ENCODE assay signal across 8 cellular contexts in the genomic region with DNA sequence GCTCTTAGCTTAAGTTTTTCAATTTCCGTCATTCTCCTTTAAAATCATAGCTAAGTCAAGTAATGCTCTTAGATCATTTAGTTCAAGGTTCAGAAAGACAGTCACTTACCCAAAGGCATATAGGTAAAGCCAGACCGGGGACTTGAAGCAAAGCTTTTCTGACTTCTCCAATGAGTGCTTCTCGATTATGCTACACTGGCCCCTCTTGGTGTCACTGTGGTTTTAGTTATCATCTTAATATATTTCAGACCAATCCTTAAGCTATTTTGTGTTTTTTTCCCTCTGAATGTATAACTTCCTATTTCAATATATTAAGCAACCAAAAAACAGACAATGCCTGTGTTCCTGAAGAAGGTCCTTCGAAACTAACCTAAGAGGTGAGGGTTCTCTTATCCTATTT. TPM values are rescaled to one million over a fixed set of nuclear protein-coding genes. Genes with fewer than 3 reads are reported as not detected.
DNase-seq lines count a peak whose midpoint lies in the region; ATAC-seq and TF ChIP-seq lines count a peak whose summit lies in the region.

No MANE protein-coding gene starts in this region.

- H3K79me2 ChIP-seq in DND-41 (ENCODE audit: insufficient read depth, low read length) = no peaks in the 10 kb centered on the region

- no CpG with 5 or more reads among the region's 4 CpGs for WGBS in neuronal stem cell (ENCODE audit: extremely low coverage in 2 of 2, insufficient read length in 2 of 2, insufficient replicate concordance in 1 of 2), 2 donors

- H2AFZ ChIP-seq in DND-41 (ENCODE audit: low read depth, low read length) (no peak overlapping the region), neuronal stem cell (ENCODE audit: low read length) (no peak overlapping the region)

- ATAC-seq in DND-41 (ENCODE audit: insufficient read depth, low read depth) = no peak
- no peak for ATAC-seq in HG03565 (IDR thresholded peaks at IDR 0.05; ENCODE audit: unreplicated experiment)

- peaks cover 40 to 52% (median 46%) of the 10 kb centered on the region in 3 donors for H3K4me1 Mint-ChIP-seq in IgD-negative memory B cell

- H3K27me3 Mint-ChIP-seq in IgD-negative memory B cell = peaks cover 7% of the 10 kb centered on the region

- no peak overlapping the region for H2BK15ac ChIP-seq in neuronal stem cell (ENCODE audit: low read length)

- no peaks in the 10 kb centered on the region for H4K20me1 ChIP-seq in DND-41 (ENCODE audit: insufficient read depth, low read length)

- no peak overlapping the region for H3K14ac ChIP-seq in neuronal stem cell (ENCODE audit: low read length)

- H3K9me3 Mint-ChIP-seq in IgD-negative memory B cell = no peaks in the 10 kb centered on the region

- peaks cover 48% of the 10 kb centered on the region for H3K4me1 ChIP-seq in DND-41 (ENCODE audit: insufficient read depth, low read length)
- H3K4me1 ChIP-seq in adipocyte (ENCODE audit: control insufficient read depth, insufficient read depth, low read length) = peaks cover 26% of the 10 kb centered on the region
- H3K4me1 ChIP-seq in neuronal stem cell (ENCODE audit: control insufficient read depth in 2 of 2, insufficient read depth in 1 of 2, low read depth in 1 of 2, low read length in 2 of 2) = peaks cover 8 to 9% of the 10 kb centered on the region in 2 donors
- peaks cover 3 to 6% of the 10 kb centered on the region in 2 donors for H3K4me1 ChIP-seq in ascending aorta

- no peaks in the 10 kb centered on the region for H3K79me1 ChIP-seq in neuronal stem cell (ENCODE audit: low read depth, low read length)

- H2BK5ac ChIP-seq in neuronal stem cell (ENCODE audit: low read length) = no peak overlapping the region

- no peak overlapping the region for H2AK5ac ChIP-seq in neuronal stem cell (ENCODE audit: low read depth, low read length)

- no peak overlapping the region for H4K91ac ChIP-seq in neuronal stem cell (ENCODE audit: low read depth, low read length, poor library complexity)

- H3K27me3 ChIP-seq in DND-41 (ENCODE audit: insufficient read depth, low read length, poor library complexity) = no peaks in the 10 kb centered on the region
- no peaks in the 10 kb centered on the region for H3K27me3 ChIP-seq in adipocyte (replicated peaks; ENCODE audit: control insufficient read depth, insufficient read depth, low read length)
- peaks cover 0 to 54% (median 0%) of the 10 kb centered on the region in 3 experiments for H3K27me3 ChIP-seq in neuronal stem cell (ENCODE audit: control insufficient read depth in 3 of 3, insufficient read depth in 3 of 3, low read depth in 1 of 3, low read length in 3 of 3)
- no peaks in the 10 kb centered on the region for H3K27me3 ChIP-seq in ascending aorta

- no peak overlapping the region for H2BK12ac ChIP-seq in neuronal stem cell (ENCODE audit: low read length)

- no peak overlapping the region for H4K8ac ChIP-seq in neuronal stem cell (ENCODE audit: low read depth, low read length)

- H3K23ac ChIP-seq in neuronal stem cell (ENCODE audit: low read depth, low read length, poor library complexity) = no peak overlapping the region

- H3K36me3 ChIP-seq in DND-41 (ENCODE audit: insufficient read depth, low read length) = 0 out of 2 replicates have a peak, but pooled peaks cover 4% of the 10 kb centered on the region
- H3K36me3 ChIP-seq in adipocyte (ENCODE audit: control insufficient read depth, insufficient read depth, low read length, severe bottlenecking) = no peaks in the 10 kb centered on the region
- H3K36me3 ChIP-seq in neuronal stem cell (replicated peaks in 1 of 2; ENCODE audit: control insufficient read depth in 2 of 2, insufficient read depth in 2 of 2, low read length in 2 of 2) = no peaks in the 10 kb centered on the region
- no peaks in the 10 kb centered on the region for H3K36me3 ChIP-seq in ascending aorta

- H3K4me3 Mint-ChIP-seq in IgD-negative memory B cell = peak overlapping the region; percentile 62 to 89 (median 70)

- TF ChIP-seq CTCF in DND-41 (IDR thresholded peaks at IDR 0.05; ENCODE audit: borderline replicate concordance, extremely low read depth, low read length, poor library complexity, severe bottlenecking) (peak; percentile 43), ascending aorta (IDR thresholded peaks at IDR 0.05) (no peak)

- H3K4me3 ChIP-seq in DND-41 (ENCODE audit: low read depth in 1 of 2, low read length in 2 of 2) = no peak overlapping the region
- H3K4me3 ChIP-seq in adipocyte (ENCODE audit: low read length) = no peak overlapping the region
- no peak overlapping the region for H3K4me3 ChIP-seq in neuronal stem cell (ENCODE audit: low read length in 2 of 2)
- peak overlapping the region in 1 of 2 donors; percentile 17 for H3K4me3 ChIP-seq in ascending aorta

- H3K36me3 Mint-ChIP-seq in IgD-negative memory B cell = no peaks in the 10 kb centered on the region

- 0 out of 2 replicates have a peak overlapping the region, but pooled peaks have one; percentile 86 for H3K4me2 ChIP-seq in DND-41 (ENCODE audit: insufficient read depth, low read length)
- no peak overlapping the region for H3K4me2 ChIP-seq in neuronal stem cell (ENCODE audit: insufficient read depth, low read length, poor library complexity, severe bottlenecking)

- intact Hi-C loops in ascending aorta (cut with DNase I) = loop anchor here (5.0 to 10.0 kb wide), 2 partner anchors 98 to 605 kb away; no protein-coding TSS in a partner anchor

- no peak overlapping the region for H2BK120ac ChIP-seq in neuronal stem cell (ENCODE audit: low read depth, low read length)

- H3K27ac Mint-ChIP-seq in IgD-negative memory B cell = peak overlapping the region in 2 of 3 donors; percentile 15 to 59

- no peak overlapping the region for H3K18ac ChIP-seq in neuronal stem cell (ENCODE audit: low read length)

- DNase-seq in DND-41 = no peak
- peak; percentile 76 for DNase-seq in adipocyte (ENCODE audit: low read depth)
- peak; percentile 36 for DNase-seq in myocyte (ENCODE audit: low read depth)
- no peak for DNase-seq in neuronal stem cell (ENCODE audit: low spot score)
- DNase-seq in inferior parietal cortex (ENCODE audit: extremely low spot score) = no peak
- DNase-seq in ascending aorta (ENCODE audit: low spot score in 2 of 2) = no peak

- no peak overlapping the region for H3K9ac ChIP-seq in DND-41 (ENCODE audit: low read depth, low read length)
- no peak overlapping the region for H3K9ac ChIP-seq in adipocyte (ENCODE audit: low read length)
- no peak overlapping the region for H3K9ac ChIP-seq in neuronal stem cell (ENCODE audit: low read depth, low read length, poor library complexity)

- no peak overlapping the region for H3K4ac ChIP-seq in neuronal stem cell (ENCODE audit: low read length)

- H3K27ac ChIP-seq in DND-41 (ENCODE audit: low read length) (no peak overlapping the region), neuronal stem cell (replicated peaks; ENCODE audit: low read length) (no peak overlapping the region), ascending aorta (no peak overlapping the region)

- H3K9me3 ChIP-seq in DND-41 (ENCODE audit: insufficient read depth, low read length, severe bottlenecking) (no peaks in the 10 kb centered on the region), adipocyte (ENCODE audit: control insufficient read depth, low read length) (no peaks in the 10 kb centered on the region), neuronal stem cell (replicated peaks in 1 of 2; ENCODE audit: control insufficient read depth in 2 of 2, insufficient read depth in 1 of 2, low read depth in 1 of 2, low read length in 2 of 2) (no peaks in the 10 kb centered on the region), ascending aorta (no peaks in the 10 kb centered on the region)

RNA-seq across cellular contexts. Expression of a gene that starts 3.8 kb away (rescaled TPM):
- 11.0 TPM for polyA plus RNA-seq in IgD-negative memory B cell
- 0.67 and 0.94 TPM in 2 replicates for total RNA-seq in myocyte
- polyA plus RNA-seq in myocyte (2012) = 0.81 TPM
- polyA plus RNA-seq in neuronal stem cell (2013, experiment 1 of 2) = 2.1 TPM
- polyA plus RNA-seq in neuronal stem cell (2013, experiment 2 of 2) = 2.3 TPM
- total RNA-seq in ascending aorta = 0.21 TPM

Comparison
In these comparisons a context has a peak if more than half of its experiments do, and no peak if none do; other contexts are left out.
1. DNase-seq: peak in adipocyte (single experiment) and myocyte (single experiment); none in DND-41 (single experiment), neuronal stem cell (single experiment), inferior parietal cortex (single experiment) and ascending aorta (0 of 2).